In genomic region chr1:198087831-198088230, GRCh38 we compare ENCODE assay signal across 2 cellular contexts.
TF ChIP-seq lines count a peak whose summit lies in the region.

No MANE protein-coding gene starts in this region.

TF ChIP-seq in SK-N-SH treated with all-trans-retinoic acid at 6 μM for 48 hours, 23 proteins besides CTCF, POLR2A, EP300 and RAD21 (continued from another document):
- TF ChIP-seq CSRNP3 (CRISPR knock-in tag; IDR thresholded peaks at IDR 0.05) (no peak), PPARA (CRISPR knock-in tag; IDR thresholded peaks at IDR 0.05; ENCODE audit: borderline replicate concordance) (no peak), ARNTL (CRISPR knock-in tag; IDR thresholded peaks at IDR 0.05; ENCODE audit: borderline replicate concordance, low read depth) (no peak), ZC3H10 (CRISPR knock-in tag; IDR thresholded peaks at IDR 0.05) (no peak), ZNF8 (CRISPR knock-in tag; IDR thresholded peaks at IDR 0.05) (no peak), CSDC2 (CRISPR knock-in tag; IDR thresholded peaks at IDR 0.05) (no peak), ZNF565 (CRISPR knock-in tag; conservative IDR thresholded peaks at IDR 0.05; ENCODE audit: low read depth) (no peak)

TF ChIP-seq in liver, 16 proteins besides CTCF, POLR2A, EP300 and RAD21 (continued from another document):
- TF ChIP-seq ZBTB33 (IDR thresholded peaks at IDR 0.05) (peak; percentile 78), JUND (IDR thresholded peaks at IDR 0.05) (peak; percentile 46 to 62), ATF3 (IDR thresholded peaks at IDR 0.05) (no peak)
TF ChIP-seq in liver: peak in this region for 13.
